In the genomic region with DNA sequence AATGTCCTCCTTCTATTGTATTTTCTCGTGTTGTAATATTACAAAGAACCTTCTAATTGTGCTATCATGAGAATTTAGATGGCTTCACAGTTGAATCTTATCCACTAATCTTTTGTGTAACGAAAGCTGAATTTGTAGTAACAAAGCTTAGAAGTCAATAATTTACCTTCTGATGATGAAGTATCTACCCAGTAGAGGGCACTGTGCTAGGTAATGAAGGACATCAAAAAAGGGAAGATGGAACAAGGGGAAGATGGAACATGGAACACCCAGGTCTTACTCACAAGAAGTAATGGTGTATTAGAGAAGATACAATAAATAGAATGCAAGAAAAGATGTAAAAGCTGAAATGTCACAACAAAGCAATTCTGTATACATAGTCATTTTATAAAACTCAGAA, we compare ENCODE assay signal across 9 cellular contexts.
DNase-seq lines count a peak whose midpoint lies in the region; ATAC-seq and TF ChIP-seq lines count a peak whose summit lies in the region.
"Had no signal": no experiment of that assay in that cellular context is flagged by ENCODE, and none has a peak within 500 bp of the region (broad histone marks: within the 10 kb centered on the region; RNA-seq: fewer than 3 reads in every experiment).

No MANE protein-coding gene starts in this region.

- H3K4me1 Mint-ChIP-seq in MCF 10A (ENCODE audit: insufficient read depth, unreplicated experiment), result no peaks in the 10 kb centered on the region
- H3K4me1 Mint-ChIP-seq in endothelial cell (ENCODE audit: unreplicated experiment), result no peaks in the 10 kb centered on the region

- TF ChIP-seq EP300 in transverse colon (IDR thresholded peaks at IDR 0.05; ENCODE audit: low read depth), result no peak

- POLR2A ChIA-PET in MCF 10A (lab: Yijun Ruan, JAX), result no interaction called here

- TF ChIP-seq POLR2A in breast epithelium (IDR thresholded peaks at IDR 0.05) (no peak), transverse colon (IDR thresholded peaks at IDR 0.05) (no peak)

- no peak for ATAC-seq in HG03045 (IDR thresholded peaks at IDR 0.05; ENCODE audit: unreplicated experiment)

- no peaks in the 10 kb centered on the region for H3K36me3 ChIP-seq in breast epithelium
- no peaks in the 10 kb centered on the region for H3K36me3 ChIP-seq in transverse colon
- no peaks in the 10 kb centered on the region for H3K36me3 ChIP-seq in MG63

- H3K4me1 ChIP-seq in breast epithelium (no peaks in the 10 kb centered on the region), transverse colon (no peaks in the 10 kb centered on the region)

- 58 to 61% methylated on average over 2 of the region's 2 CpGs for WGBS in transverse colon (ENCODE audit: low coverage in 1 of 2), 2 donors

- H3K9me3 Mint-ChIP-seq in MCF 10A (ENCODE audit: unreplicated experiment) (no peaks in the 10 kb centered on the region), endothelial cell (ENCODE audit: unreplicated experiment) (no peaks in the 10 kb centered on the region)

- CTCF ChIA-PET in MCF 10A (lab: Yijun Ruan, JAX), result interaction anchor here (0.6 to 1.6 kb wide), 13 partner anchors 11 to 1621 kb away, joined by 3 to 10 read pairs (median 3); no protein-coding TSS in a partner anchor

- no TSS peak for BruUV-seq in MCF 10A (replicated peaks; lab: Mats Ljungman, UMichigan)

- H3K27ac Mint-ChIP-seq in MCF 10A (ENCODE audit: low read depth, unreplicated experiment) (no peak overlapping the region), endothelial cell (ENCODE audit: unreplicated experiment) (no peak overlapping the region)

- in situ Hi-C loops in transverse colon (cut with MboI; ENCODE audit: low pct_ligation_motif_present in 1 of 4, low pct_unique_long_range_greater_than_20kb in 1 of 4, low sequenced_read_pairs in 3 of 4), result no loop called here

- H3K27ac ChIP-seq in breast epithelium (no peak overlapping the region), transverse colon (no peak overlapping the region)

- H3K4me3 ChIP-seq in breast epithelium (no peak overlapping the region), transverse colon (no peak overlapping the region), MG63 (no peak overlapping the region)

- DNase-seq in MCF 10A (ENCODE audit: unreplicated experiment) (peak; percentile 55), breast epithelium (ENCODE audit: low spot score in 2 of 2) (no peak), NCI-H460 (ENCODE audit: extremely low read depth, low read depth) (peak; percentile 3), endothelial cell (ENCODE audit: low spot score) (no peak), transverse colon (no peak), hepatic stellate cell (ENCODE audit: low spot score) (no peak), MG63 (no peak)
- DNase-seq: activated T-cell treated with anti-CD3 and anti-CD28 coated beads, Interleukin-2, amount 50 U/mL, for 48 hours had no signal

- no peaks in the 10 kb centered on the region for H3K9me3 ChIP-seq in breast epithelium
- H3K9me3 ChIP-seq in transverse colon, result no peaks in the 10 kb centered on the region
- no peaks in the 10 kb centered on the region; the same call in 1 of the 2 replicates for H3K9me3 ChIP-seq in MG63

- H3K27me3 Mint-ChIP-seq in MCF 10A (ENCODE audit: insufficient read depth, unreplicated experiment) (peaks cover 70% of the 10 kb centered on the region), endothelial cell (ENCODE audit: unreplicated experiment) (no peaks in the 10 kb centered on the region)

- intact Hi-C loops in MCF 10A (cut with micrococcal nuclease), result loop anchor here (1.0 kb wide), 1 partner anchor 102 kb away; no protein-coding TSS in a partner anchor
- intact Hi-C loops in breast epithelium (cut with DNase I; ENCODE audit: low total_unique reads), result no loop called here
- intact Hi-C loops in transverse colon (cut with DNase I; ENCODE audit: low total_unique reads), result no loop called here

- H3K36me3 Mint-ChIP-seq in MCF 10A (ENCODE audit: insufficient read depth, unreplicated experiment), result no peaks in the 10 kb centered on the region
- no peaks in the 10 kb centered on the region for H3K36me3 Mint-ChIP-seq in endothelial cell (ENCODE audit: low read depth, unreplicated experiment)

- H3K27me3 ChIP-seq in breast epithelium (no peaks in the 10 kb centered on the region), transverse colon (no peaks in the 10 kb centered on the region), MG63 (peaks cover 10% of the 10 kb centered on the region)

- H3K4me3 Mint-ChIP-seq in MCF 10A (ENCODE audit: unreplicated experiment) (no peak overlapping the region), endothelial cell (ENCODE audit: unreplicated experiment) (no peak overlapping the region)

- TF ChIP-seq CTCF in MCF 10A (IDR thresholded peaks at IDR 0.05; ENCODE audit: unreplicated experiment) (peak; percentile 33), breast epithelium (IDR thresholded peaks at IDR 0.05) (no peak), endothelial cell (IDR thresholded peaks at IDR 0.05; ENCODE audit: unreplicated experiment) (peak; percentile 50), transverse colon (IDR thresholded peaks at IDR 0.05) (peak in 3 of 5 experiments; percentile 23 to 33 (median 30))

Comparison
In these comparisons a context has a peak if more than half of its experiments do, and no peak if none do; other contexts are left out.
1. DNase-seq: peak in MCF 10A (single experiment) and NCI-H460 (single experiment); none in breast epithelium (0 of 2), endothelial cell (single experiment), transverse colon (single experiment), hepatic stellate cell (single experiment) and MG63 (single experiment).
2. CTCF ChIP-seq: peak in MCF 10A (single experiment), endothelial cell (single experiment) and transverse colon (3 of 5); none in breast epithelium (0 of 3).